Comparison of ENCODE assay signal across 8 cellular contexts in the genomic region with DNA sequence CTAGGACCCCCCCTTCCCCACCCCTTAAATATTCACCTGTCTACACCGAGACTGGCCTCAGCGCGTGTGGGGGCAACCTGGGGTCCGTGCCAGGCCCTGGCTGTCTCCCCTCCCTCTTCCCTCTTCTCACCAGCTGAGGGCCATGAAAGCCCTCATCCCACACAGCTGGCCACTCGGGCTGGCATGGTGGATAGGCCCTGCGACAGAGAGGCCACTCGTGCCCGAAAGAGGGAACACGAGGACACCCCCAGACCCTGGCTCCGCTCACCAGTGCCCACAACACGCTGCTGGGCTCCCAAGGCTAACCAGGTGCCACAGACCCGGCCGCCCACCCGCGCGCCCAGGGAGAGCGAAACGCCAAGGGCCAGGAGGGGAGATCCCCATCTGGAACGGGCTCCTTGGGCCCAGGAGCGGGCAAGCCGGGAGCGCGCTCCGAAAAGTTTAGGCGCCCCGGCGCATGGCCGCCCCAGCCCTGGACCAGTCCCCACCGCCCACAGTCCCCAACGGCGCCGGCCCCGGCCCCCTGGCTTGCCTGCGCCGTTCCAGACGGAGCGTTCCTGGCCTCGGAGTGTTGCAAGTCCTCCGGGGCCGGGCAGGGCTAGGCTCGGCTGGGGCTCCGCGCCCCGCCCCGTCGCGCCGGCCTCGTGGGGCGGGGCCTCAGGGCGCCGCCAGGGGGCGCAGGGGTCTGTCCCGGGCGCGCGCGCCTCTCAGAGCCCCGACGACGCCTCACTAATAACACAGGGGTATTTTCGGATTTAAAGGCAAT. TPM values are rescaled to one million over a fixed set of nuclear protein-coding genes. Genes with fewer than 3 reads are reported as not detected.
DNase-seq lines count a peak whose midpoint lies in the region; ATAC-seq and TF ChIP-seq lines count a peak whose summit lies in the region.

TSS of gene TMBIM1 (minus strand) at position 570 of the 766 bp plus-strand sequence. CDS start 10,362 bp downstream, outside the sequence.

- H4K20me1 ChIP-seq in Karpas-422 (ENCODE audit: insufficient read depth, low read depth, low read length): no peaks in the 10 kb centered on the region

- H3K27ac ChIP-seq in Karpas-422 (ENCODE audit: low read length) (peak within 1 kb of the TSS; percentile 75), layer of hippocampus (ENCODE audit: low read depth, low read length) (peak within 1 kb of the TSS; percentile 95)

- H3K36me3 ChIP-seq in ES-I3 (ENCODE audit: insufficient read depth, low read length): no peaks in the 10 kb centered on the region
- no peaks in the 10 kb centered on the region for H3K36me3 ChIP-seq in Karpas-422 (ENCODE audit: insufficient read depth, low read length)

- peak within 1 kb of the TSS; percentile 87 for H3K4me3 Mint-ChIP-seq in chondrocyte (ENCODE audit: unreplicated experiment)

- H3K9me2 ChIP-seq in Karpas-422 (replicated peaks; ENCODE audit: insufficient read depth, low read length): no peaks in the 10 kb centered on the region

- no peaks in the 10 kb centered on the region for H3K27me3 ChIP-seq in Karpas-422 (ENCODE audit: low read length)
- no peaks in the 10 kb centered on the region for H3K27me3 ChIP-seq in layer of hippocampus (ENCODE audit: control insufficient read depth, insufficient read depth, low read length)

- peak within 1 kb of the TSS; percentile 90 for H3K27ac Mint-ChIP-seq in chondrocyte (ENCODE audit: unreplicated experiment)

- peaks cover 59% of the 10 kb centered on the region for H3K4me1 Mint-ChIP-seq in chondrocyte (ENCODE audit: low read depth)

- H3K27me3 Mint-ChIP-seq in chondrocyte (ENCODE audit: low read depth): no peaks in the 10 kb centered on the region

- peak within 1 kb of the TSS; percentile 73 for H3K4me2 ChIP-seq in Karpas-422 (ENCODE audit: low read depth, low read length, poor library complexity, severe bottlenecking)

- peak; percentile 96 for TF ChIP-seq CTCF in chondrocyte (IDR thresholded peaks at IDR 0.05)

- H3K9me3 ChIP-seq in ES-I3 (ENCODE audit: control insufficient read depth, insufficient read depth, low read length): no peaks in the 10 kb centered on the region
- H3K9me3 ChIP-seq in Karpas-422 (ENCODE audit: low read length): no peaks in the 10 kb centered on the region

- H3K4me3 ChIP-seq in Karpas-422 (ENCODE audit: low read length): peak within 1 kb of the TSS; percentile 67; the same call in 1 of the 2 replicates

- H3K36me3 Mint-ChIP-seq in chondrocyte (ENCODE audit: low read depth): no peaks in the 10 kb centered on the region

- peak; percentile 42 for ATAC-seq in GM21786 (IDR thresholded peaks at IDR 0.05; ENCODE audit: unreplicated experiment)
- peak; percentile 92 to 93 for ATAC-seq in activated CD4-positive, CD25-positive, alpha-beta regulatory T cell treated with anti-CD3 and anti-CD28 coated beads, Interleukin-2, amount 50 U/mL, for 24 hours

- peaks cover 20% of the 10 kb centered on the region; the same call in 1 of the 2 replicates for H3K4me1 ChIP-seq in ES-I3 (ENCODE audit: insufficient read depth, low read length)
- H3K4me1 ChIP-seq in Karpas-422 (ENCODE audit: low read length): peaks cover 43% of the 10 kb centered on the region

- peak within 1 kb of the TSS; percentile 70; the same call in 1 of the 2 replicates for H2AFZ ChIP-seq in Karpas-422 (ENCODE audit: low read length)

- no peaks in the 10 kb centered on the region for H3K79me2 ChIP-seq in Karpas-422 (ENCODE audit: low read length)

- peak within 1 kb of the TSS; percentile 90 for H3K9ac ChIP-seq in ES-I3 (ENCODE audit: low read depth, low read length)
- H3K9ac ChIP-seq in Karpas-422 (ENCODE audit: low read length): peak within 1 kb of the TSS; percentile 71

- H3K9me3 Mint-ChIP-seq in chondrocyte (ENCODE audit: low read depth): no peaks in the 10 kb centered on the region

- DNase-seq in Karpas-422 (peak; percentile 90), chondrocyte (ENCODE audit: low spot score) (no peak), NCI-H446 treated with DMSO at 0.1 percent for 48 hours (lab: John Stamatoyannopoulos, UW) (no peak)
- peak; percentile 72 to 77 for DNase-seq in stimulated activated CD4-positive, alpha-beta T cell treated with anti-CD3 and anti-CD28 coated beads, Interleukin-1b, Interleukin-23, amount 100 ng/mL, for 4 hours (ENCODE audit: low read depth in 2 of 2)

RNA-seq across cellular contexts. Expression of gene TMBIM1, which starts in this region (rescaled TPM):
- 17.0 and 23.3 TPM in 2 replicates for total RNA-seq in Karpas-422 (2014; rRNA removed; shearing (Covaris generic); ENCODE audit: low replicate concordance)
- 69.6 to 100 TPM (median 96.1 TPM) in 3 replicates for total RNA-seq in chondrocyte

Comparison
In these comparisons a context has a peak if more than half of its experiments do, and no peak if none do; other contexts are left out.
1. DNase-seq: peak in Karpas-422 (single experiment) and stimulated activated CD4-positive, alpha-beta T cell treated with anti-CD3 and anti-CD28 coated beads, Interleukin-1b, Interleukin-23, amount 100 ng/mL, for 4 hours (2 of 2); none in chondrocyte (single experiment) and NCI-H446 treated with DMSO at 0.1 percent for 48 hours (single experiment).